Comparison of ENCODE assay signal across 8 cellular contexts in the genomic region with DNA sequence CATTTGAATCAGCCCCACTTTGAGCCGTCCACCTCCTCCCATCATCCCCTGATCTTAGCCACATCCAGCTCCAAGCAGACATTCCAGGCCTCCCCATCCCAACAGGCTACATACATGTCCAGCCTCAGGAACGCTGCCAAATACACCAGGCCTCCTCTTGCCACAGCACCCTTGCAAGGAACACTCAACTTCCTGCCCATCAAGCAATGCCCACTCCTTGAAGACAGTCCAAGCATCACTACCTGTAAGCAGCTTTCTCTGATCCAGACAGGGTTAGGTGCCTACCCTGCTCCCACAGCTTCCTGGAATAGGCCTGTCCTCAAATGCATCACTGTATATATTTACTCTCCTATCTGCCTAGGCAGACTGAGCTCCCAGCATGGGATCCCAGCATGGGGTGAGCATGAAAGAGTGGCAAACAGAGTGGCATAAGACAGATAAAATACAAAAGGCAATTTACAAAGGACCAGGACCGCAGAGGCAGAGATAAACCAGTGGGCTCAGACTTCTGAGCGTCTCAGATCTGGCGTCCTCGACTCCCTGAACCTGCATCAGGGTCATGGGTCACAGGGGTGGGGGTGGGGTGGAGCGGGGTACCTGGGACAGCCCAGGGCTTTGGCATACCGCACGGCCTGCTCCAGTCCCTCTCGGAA. TPM values are rescaled to one million over a fixed set of nuclear protein-coding genes. Genes with fewer than 3 reads are reported as not detected.
A peak's percentile ranks its signal among the peaks of the same experiment; 100 is the strongest.
DNase-seq lines count a peak whose midpoint lies in the region; ATAC-seq and TF ChIP-seq lines count a peak whose summit lies in the region.

No MANE protein-coding gene starts in this region.

- H3K4me2 ChIP-seq in DND-41 (ENCODE audit: insufficient read depth, low read length) (peak overlapping the region; percentile 91), hepatocyte (peak overlapping the region; percentile 75)

- no peaks in the 10 kb centered on the region for H3K9me2 ChIP-seq in hepatocyte (replicated peaks; ENCODE audit: insufficient read depth)

- intact Hi-C loops in ascending aorta (cut with DNase I) = loop anchor here (5.0 to 10.0 kb wide), 4 partner anchors 96 to 508 kb away; partner anchors contain the start of genes CDC20, KDM4A and ST3GAL3
- intact Hi-C loops in sciatic nerve (cut with DNase I) = no loop called here

- no peaks in the 10 kb centered on the region for H3K27me3 ChIP-seq in DND-41 (ENCODE audit: insufficient read depth, low read length, poor library complexity)
- no peaks in the 10 kb centered on the region for H3K27me3 ChIP-seq in ascending aorta
- no peaks in the 10 kb centered on the region for H3K27me3 ChIP-seq in hepatocyte

- ATAC-seq in DND-41 (ENCODE audit: insufficient read depth, low read depth) (peak; percentile 42), sciatic nerve (peak; percentile 2), HG03432 (IDR thresholded peaks at IDR 0.05; ENCODE audit: unreplicated experiment) (no peak), HG03196 (IDR thresholded peaks at IDR 0.05; ENCODE audit: unreplicated experiment) (no peak), HG03460 (IDR thresholded peaks at IDR 0.05; ENCODE audit: unreplicated experiment) (no peak)

- H3K9ac ChIP-seq in DND-41 (ENCODE audit: low read depth, low read length) = peak overlapping the region; percentile 80

- peak; percentile 22 for DNase-seq in DND-41
- peak; percentile 16 for DNase-seq in NCI-H128 (lab: John Stamatoyannopoulos, UW; ENCODE audit: unreplicated experiment)
- DNase-seq in ascending aorta (ENCODE audit: low spot score in 2 of 2) = peak in 1 of 2 donors; percentile 71
- DNase-seq in hepatocyte (ENCODE audit: low spot score) = peak; percentile 39
- peak; percentile 67 for DNase-seq in sciatic nerve (ENCODE audit: low spot score)

- H3K9me3 ChIP-seq in DND-41 (ENCODE audit: insufficient read depth, low read length, severe bottlenecking) (no peaks in the 10 kb centered on the region), ascending aorta (no peaks in the 10 kb centered on the region), hepatocyte (ENCODE audit: low read depth) (no peaks in the 10 kb centered on the region)

- TF ChIP-seq CTCF in DND-41 (IDR thresholded peaks at IDR 0.05; ENCODE audit: borderline replicate concordance, extremely low read depth, low read length, poor library complexity, severe bottlenecking) (no peak), ascending aorta (IDR thresholded peaks at IDR 0.05) (no peak), hepatocyte (IDR thresholded peaks at IDR 0.05; ENCODE audit: poor library complexity) (no peak)

- peaks cover 19% of the 10 kb centered on the region for H3K79me2 ChIP-seq in DND-41 (ENCODE audit: insufficient read depth, low read length)
- H3K79me2 ChIP-seq in hepatocyte = no peaks in the 10 kb centered on the region

- H3K4me1 ChIP-seq in DND-41 (ENCODE audit: insufficient read depth, low read length) (peaks cover 27% of the 10 kb centered on the region), ascending aorta (peaks cover 0 to 5% of the 10 kb centered on the region in 2 donors), hepatocyte (ENCODE audit: insufficient read depth) (peaks cover 11% of the 10 kb centered on the region)

- H2AFZ ChIP-seq in DND-41 (ENCODE audit: low read depth, low read length) = peak overlapping the region; percentile 82
- peak overlapping the region; percentile 41 for H2AFZ ChIP-seq in hepatocyte

- H3K27ac ChIP-seq in DND-41 (ENCODE audit: low read length) = peak overlapping the region; percentile 83
- peak overlapping the region; percentile 88 to 94 for H3K27ac ChIP-seq in ascending aorta
- peak overlapping the region; percentile 89 for H3K27ac ChIP-seq in hepatocyte

- H4K20me1 ChIP-seq in DND-41 (ENCODE audit: insufficient read depth, low read length) (no peaks in the 10 kb centered on the region; the same call in 1 of the 2 replicates), hepatocyte (ENCODE audit: insufficient read depth, poor library complexity, severe bottlenecking) (no peaks in the 10 kb centered on the region)

- WGBS in hepatocyte (ENCODE audit: low lambda C conversion rate, missing lambda C conversion rate) = 31% methylated on average over 6 of the region's 10 CpGs

- peaks cover 44% of the 10 kb centered on the region for H3K36me3 ChIP-seq in DND-41 (ENCODE audit: insufficient read depth, low read length)
- peaks cover 27 to 41% of the 10 kb centered on the region in 2 donors for H3K36me3 ChIP-seq in ascending aorta
- H3K36me3 ChIP-seq in hepatocyte (replicated peaks; ENCODE audit: insufficient read depth, low read depth) = no peaks in the 10 kb centered on the region

- peak overlapping the region; percentile 36 to 58; a peak in 3 of 4 replicates for H3K4me3 ChIP-seq in DND-41 (ENCODE audit: low read depth in 1 of 2, low read length in 2 of 2)
- H3K4me3 ChIP-seq in ascending aorta = peak overlapping the region; percentile 66 to 77
- peak overlapping the region; percentile 39 for H3K4me3 ChIP-seq in hepatocyte

RNA-seq across cellular contexts. Expression of gene HYI, which starts 0.8 kb away (rescaled TPM):
- total RNA-seq in ascending aorta = 56.4 TPM
- total RNA-seq in hepatocyte = 25.9 and 37.5 TPM in 2 replicates
- polyA plus RNA-seq in hepatocyte = 30.7 and 31.4 TPM in 2 replicates
- 63.6 TPM for total RNA-seq in sciatic nerve

Comparison
In these comparisons a context has a peak if more than half of its experiments do, and no peak if none do; other contexts are left out.
1. ATAC-seq: peak in DND-41 (single experiment) and sciatic nerve (single experiment); none in HG03432 (single experiment), HG03196 (single experiment) and HG03460 (single experiment).
2. Peak in every context shown above with its lines, with median percentiles within 50 percentile points of each other: H3K27ac ChIP-seq and H3K4me3 ChIP-seq.